8 cellular contexts compared by ENCODE assay signal in the genomic region with DNA sequence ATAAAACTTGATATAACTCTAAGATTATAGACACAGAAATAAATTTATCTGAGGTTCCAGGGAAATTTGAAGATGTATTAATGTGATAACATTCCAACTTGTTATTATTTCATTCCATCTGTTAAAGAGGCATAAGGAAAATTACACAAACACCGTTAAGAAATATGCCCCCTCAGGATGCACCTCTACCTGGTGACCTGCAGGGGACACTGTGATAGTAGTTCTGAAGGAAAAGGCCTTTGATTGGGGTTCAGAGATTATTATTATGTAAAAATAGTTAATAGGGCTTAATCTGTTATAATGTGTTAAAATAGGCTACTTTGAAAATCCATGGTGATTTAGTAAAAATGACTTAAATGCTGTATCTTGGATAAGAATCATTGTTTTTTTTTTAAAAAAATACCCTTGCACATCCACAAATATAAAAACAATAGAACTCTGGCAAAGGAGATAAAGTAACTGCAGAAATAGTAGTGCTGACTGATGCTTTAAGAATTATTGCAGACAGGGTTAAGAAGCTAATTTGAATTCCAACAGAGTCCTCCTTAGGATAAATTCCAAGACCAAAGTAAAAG. TPM values are rescaled to one million over a fixed set of nuclear protein-coding genes. Genes with fewer than 3 reads are reported as not detected.
DNase-seq lines count a peak whose midpoint lies in the region; TF ChIP-seq lines count a peak whose summit lies in the region.

No MANE protein-coding gene starts in this region.

- H3K4me3 ChIP-seq in DOHH2 (ENCODE audit: low read length), result no peak overlapping the region

- H3K4me2 ChIP-seq in DOHH2 (ENCODE audit: low read length), result no peak overlapping the region

- peaks cover 5% of the 10 kb centered on the region for H3K27me3 Mint-ChIP-seq in osteocyte (ENCODE audit: unreplicated experiment)

- H3K36me3 ChIP-seq in DOHH2 (ENCODE audit: control insufficient read depth, low read length), result no peaks in the 10 kb centered on the region

- no peak overlapping the region for H3K27ac ChIP-seq in 22Rv1
- no peak overlapping the region for H3K27ac ChIP-seq in DOHH2 (ENCODE audit: low read depth, low read length)

- TF ChIP-seq CTCF in 22Rv1 (IDR thresholded peaks at IDR 0.05), result peak; percentile 88
- peak; percentile 78 for TF ChIP-seq CTCF in DOHH2 (IDR thresholded peaks at IDR 0.05; ENCODE audit: low read depth, low read length, poor library complexity, severe bottlenecking)
- peak; percentile 69 for TF ChIP-seq CTCF in osteocyte (IDR thresholded peaks at IDR 0.05)

- CTCF ChIA-PET in HEK293T (lab: Yijun Ruan, JAX), result interaction anchor here (0.8 kb wide), 1 partner anchor 1206 kb away, joined by 4 read pairs; no protein-coding TSS in a partner anchor

- no peaks in the 10 kb centered on the region for H3K4me1 Mint-ChIP-seq in osteocyte (ENCODE audit: unreplicated experiment)

- no peaks in the 10 kb centered on the region for H3K27me3 ChIP-seq in DOHH2 (ENCODE audit: control insufficient read depth, low read length)

- no peaks in the 10 kb centered on the region for H3K4me1 ChIP-seq in DOHH2 (ENCODE audit: control insufficient read depth, low read length)

- no peaks in the 10 kb centered on the region for H3K9me3 ChIP-seq in DOHH2 (ENCODE audit: control insufficient read depth, insufficient read depth, low read length)

- no peaks in the 10 kb centered on the region; the same call in 1 of the 2 replicates for H3F3A ChIP-seq in DOHH2 (ENCODE audit: control insufficient read depth, insufficient read depth)

- no peak overlapping the region for H3K4me3 Mint-ChIP-seq in osteocyte (ENCODE audit: unreplicated experiment)

- H3K79me2 ChIP-seq in DOHH2 (ENCODE audit: control insufficient read depth, low read length), result no peaks in the 10 kb centered on the region

- no peak overlapping the region for H3K27ac Mint-ChIP-seq in osteocyte (ENCODE audit: unreplicated experiment)

- POLR2A ChIA-PET in HEK293T (lab: Yijun Ruan, JAX), result no interaction called here

- DNase-seq in HEK293T (ENCODE audit: extremely low spot score) (peak; percentile 26), NCI-H460 (ENCODE audit: extremely low read depth, low read depth) (peak; percentile 15), ecto neural progenitor cell (ENCODE audit: low spot score) (peak; percentile 4), osteocyte (ENCODE audit: extremely low spot score, unreplicated experiment) (no peak), Ammon's horn (ENCODE audit: low spot score) (no peak)
- DNase-seq in stimulated activated CD4-positive, alpha-beta T cell treated with anti-CD3 and anti-CD28 coated beads, Interleukin-4, amount 100 ng/mL, for 1 hour, result no peak

- H4K20me1 ChIP-seq in DOHH2 (ENCODE audit: control insufficient read depth, insufficient read depth, low read depth, low read length), result no peaks in the 10 kb centered on the region

- no peaks in the 10 kb centered on the region for H3K9me3 Mint-ChIP-seq in osteocyte (ENCODE audit: unreplicated experiment)

- no peaks in the 10 kb centered on the region for H3K36me3 Mint-ChIP-seq in osteocyte (ENCODE audit: unreplicated experiment)

- H3K9me2 ChIP-seq in DOHH2 (replicated peaks; ENCODE audit: control insufficient read depth, low read length), result no peaks in the 10 kb centered on the region

TF ChIP-seq in HEK293T, 16 proteins besides CTCF, POLR2A, EP300 and RAD21:
- TF ChIP-seq ZNF384 (IDR thresholded peaks at IDR 0.05) (no peak), PKNOX1 (IDR thresholded peaks at IDR 0.05) (no peak), FOXK2 (IDR thresholded peaks at IDR 0.05) (no peak), FOXM1 (IDR thresholded peaks at IDR 0.05; ENCODE audit: borderline replicate concordance) (no peak), FOXA1 (IDR thresholded peaks at IDR 0.05) (no peak), SUZ12 (IDR thresholded peaks at IDR 0.05) (no peak), ELF4 (IDR thresholded peaks at IDR 0.05) (no peak), HDGF (IDR thresholded peaks at IDR 0.05; ENCODE audit: borderline replicate concordance) (no peak), ARNT (IDR thresholded peaks at IDR 0.05) (no peak), BHLHE40 (IDR thresholded peaks at IDR 0.05; ENCODE audit: borderline replicate concordance) (no peak), L3MBTL2 (conservative IDR thresholded peaks at IDR 0.05) (no peak)
TF ChIP-seq in HEK293T: peak in this region for 0.

RNA-seq across cellular contexts. Expression of gene ABRAXAS1, which starts 6.1 kb away (rescaled TPM):
- total RNA-seq in NCI-H460 (2014; rRNA removed; shearing (Covaris generic)), result 21.2 and 32.5 TPM in 2 replicates
- 10.6 and 21.3 TPM in 2 replicates for polyA plus RNA-seq in NCI-H460 (2014; cell fraction: nucleus; rRNA removed)
- 18.4 and 19.7 TPM in 2 replicates for total RNA-seq in osteocyte

RNA-seq across cellular contexts. Expression of gene MRPS18C, which starts 35.1 kb away (rescaled TPM):
- total RNA-seq in NCI-H460 (2014; rRNA removed; shearing (Covaris generic)), result 33.9 and 40.5 TPM in 2 replicates
- 4.9 and 257 TPM in 2 replicates for polyA plus RNA-seq in NCI-H460 (2014; cell fraction: nucleus; rRNA removed)
- 38.9 and 39.1 TPM in 2 replicates for total RNA-seq in osteocyte

RNA-seq across cellular contexts. Expression of gene HELQ, which starts 35.3 kb away (rescaled TPM):
- 7.1 and 7.6 TPM in 2 replicates for total RNA-seq in NCI-H460 (2014; rRNA removed; shearing (Covaris generic))
- polyA plus RNA-seq in NCI-H460 (2014; cell fraction: nucleus; rRNA removed), result 2.5 and 4.8 TPM in 2 replicates
- 18.4 and 19.9 TPM in 2 replicates for total RNA-seq in osteocyte

RNA-seq across cellular contexts. Expression of gene GPAT3, which starts 44.9 kb away (rescaled TPM):
- total RNA-seq in NCI-H460 (2014; rRNA removed; shearing (Covaris generic)), result 69.2 and 80.5 TPM in 2 replicates
- polyA plus RNA-seq in NCI-H460 (2014; cell fraction: nucleus; rRNA removed), result 60.4 and 66.1 TPM in 2 replicates
- not detected in 2 replicates for total RNA-seq in osteocyte

Comparison
In these comparisons a context has a peak if more than half of its experiments do, and no peak if none do; other contexts are left out.
1. DNase-seq: peak in HEK293T (single experiment), NCI-H460 (single experiment) and ecto neural progenitor cell (single experiment); none in osteocyte (single experiment), Ammon's horn (single experiment) and stimulated activated CD4-positive, alpha-beta T cell treated with anti-CD3 and anti-CD28 coated beads, Interleukin-4, amount 100 ng/mL, for 1 hour (single experiment).
2. Peak in every context shown above with its lines, with median percentiles within 50 percentile points of each other: CTCF ChIP-seq.